Comparison of ENCODE assay signal across 3 cellular contexts in the genomic region with DNA sequence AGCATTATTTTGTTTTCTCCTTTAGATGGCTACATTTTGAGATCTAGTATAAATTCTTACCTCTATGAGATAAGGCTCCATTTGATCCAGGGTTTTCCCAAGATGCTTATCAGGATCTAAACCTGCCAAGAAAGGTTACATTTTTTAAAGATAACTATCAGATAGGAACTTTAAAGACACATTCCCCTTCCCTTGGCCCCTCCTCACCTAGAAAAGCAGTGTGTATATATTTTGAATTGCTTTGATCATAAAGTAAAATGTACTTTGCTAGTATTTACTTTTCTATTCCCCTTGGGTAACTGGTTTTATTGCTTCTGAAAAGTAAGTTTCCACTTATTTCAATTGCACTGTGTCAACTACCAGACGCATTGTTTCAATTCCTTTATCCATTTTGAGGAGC.
"Had no signal": no experiment of that assay in that cellular context is flagged by ENCODE, and none has a peak within 500 bp of the region (broad histone marks: within the 10 kb centered on the region; RNA-seq: fewer than 3 reads in every experiment).

No MANE protein-coding gene starts in this region.

- DNase-seq: GDM1, GF-D8 had no signal

- ATAC-seq: GM12878 had no signal

- H3K4me3 ChIP-seq: GM12878 had no signal
